In genomic region chr5:19987594-19988345, GRCh38 we compare ENCODE assay signal across 1 cellular context.
TF ChIP-seq lines count a peak whose summit lies in the region.

A gene with protein sequence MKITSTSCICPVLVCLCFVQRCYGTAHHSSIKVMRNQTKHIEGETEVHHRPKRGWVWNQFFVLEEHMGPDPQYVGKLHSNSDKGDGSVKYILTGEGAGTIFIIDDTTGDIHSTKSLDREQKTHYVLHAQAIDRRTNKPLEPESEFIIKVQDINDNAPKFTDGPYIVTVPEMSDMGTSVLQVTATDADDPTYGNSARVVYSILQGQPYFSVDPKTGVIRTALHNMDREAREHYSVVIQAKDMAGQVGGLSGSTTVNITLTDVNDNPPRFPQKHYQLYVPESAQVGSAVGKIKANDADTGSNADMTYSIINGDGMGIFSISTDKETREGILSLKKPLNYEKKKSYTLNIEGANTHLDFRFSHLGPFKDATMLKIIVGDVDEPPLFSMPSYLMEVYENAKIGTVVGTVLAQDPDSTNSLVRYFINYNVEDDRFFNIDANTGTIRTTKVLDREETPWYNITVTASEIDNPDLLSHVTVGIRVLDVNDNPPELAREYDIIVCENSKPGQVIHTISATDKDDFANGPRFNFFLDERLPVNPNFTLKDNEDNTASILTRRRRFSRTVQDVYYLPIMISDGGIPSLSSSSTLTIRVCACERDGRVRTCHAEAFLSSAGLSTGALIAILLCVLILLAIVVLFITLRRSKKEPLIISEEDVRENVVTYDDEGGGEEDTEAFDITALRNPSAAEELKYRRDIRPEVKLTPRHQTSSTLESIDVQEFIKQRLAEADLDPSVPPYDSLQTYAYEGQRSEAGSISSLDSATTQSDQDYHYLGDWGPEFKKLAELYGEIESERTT (minus strand): TSS chr5:19988200. CDS start chr5:19838986, 149,214 bp downstream.

TF ChIP-seq in H1, 55 proteins besides CTCF, POLR2A, EP300 and RAD21:
- no peak for TF ChIP-seq JUND (IDR thresholded peaks at IDR 0.05; ENCODE audit: low read length)
- peak; percentile 47; the same call in 1 of the 2 replicates for TF ChIP-seq TBP (IDR thresholded peaks at IDR 0.05; ENCODE audit: low read depth, low read length)
- peak; percentile 64 for TF ChIP-seq ASH2L (IDR thresholded peaks at IDR 0.05; ENCODE audit: low read length)
- no peak for TF ChIP-seq BACH1 (IDR thresholded peaks at IDR 0.05; ENCODE audit: low read length)
- peak; percentile 24; the same call in 1 of the 2 replicates for TF ChIP-seq TAF1 (IDR thresholded peaks at IDR 0.05; ENCODE audit: low read depth, low read length)
- TF ChIP-seq EGR1 (IDR thresholded peaks at IDR 0.05; ENCODE audit: borderline replicate concordance, low read depth, low read length), result no peak
- TF ChIP-seq CHD1 (IDR thresholded peaks at IDR 0.05; ENCODE audit: low read depth, low read length), result no peak
- TF ChIP-seq SRF (IDR thresholded peaks at IDR 0.05; ENCODE audit: low read depth, low read length), result no peak
- TF ChIP-seq CREB1 (IDR thresholded peaks at IDR 0.05), result 0 out of 2 replicates have a peak, but pooled peaks have one; percentile 17
- peak; percentile 33 for TF ChIP-seq KDM4A (IDR thresholded peaks at IDR 0.05; ENCODE audit: low read depth, low read length, severe bottlenecking)
